ENCODE assay signal across 27 cellular contexts in the genomic region with DNA sequence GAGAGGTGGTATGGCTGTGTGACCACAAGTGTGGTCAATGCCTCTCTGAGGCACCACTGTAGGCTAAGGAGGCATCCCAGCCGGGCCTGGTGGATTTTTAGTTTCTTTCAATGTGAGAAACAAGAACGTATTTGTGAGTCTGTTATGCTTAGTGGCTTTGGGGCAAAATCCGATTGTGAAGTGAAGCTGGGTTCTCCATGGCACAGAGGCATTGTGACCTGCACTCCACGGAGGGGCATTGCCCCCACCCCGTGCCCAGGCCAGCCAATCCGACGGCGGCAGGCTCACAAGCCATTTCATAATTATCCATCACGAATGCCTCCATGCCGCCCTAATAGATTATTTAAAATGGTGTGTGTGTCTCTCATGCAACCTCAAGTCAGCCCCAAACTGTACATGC.
"Had no signal": no experiment of that assay in that cellular context is flagged by ENCODE, and none has a peak within 500 bp of the region (broad histone marks: within the 10 kb centered on the region; RNA-seq: fewer than 3 reads in every experiment).

No MANE protein-coding gene starts in this region.

- H3K9me3 ChIP-seq: left ventricle myocardium inferior, neutrophil, psoas muscle, right atrium auricular region, right lobe of liver, stomach, suprapubic skin, thoracic aorta, tibial artery, upper lobe of right lung had no signal

- H3K36me3 Mint-ChIP-seq: naive thymus-derived CD8-positive, alpha-beta T cell; stimulated activated naive B cell treated with anti-CD40 and anti-IgM and Interleukin-4, amounts not matched to agents 10 μg/mL and 1 μg/mL and 100 μg/mL, for 72 hours had no signal

- H3K36me3 ChIP-seq: left ventricle myocardium inferior, neutrophil, right atrium auricular region, right lobe of liver, stomach, suprapubic skin, thoracic aorta, tibial artery, upper lobe of right lung had no signal

- H3K79me2 ChIP-seq: parathyroid adenoma had no signal

- ATAC-seq: left colon; naive thymus-derived CD8-positive, alpha-beta T cell; psoas muscle; right lobe of liver; stimulated activated naive B cell treated with anti-CD40 and anti-IgM and Interleukin-4, amounts not matched to agents 10 μg/mL and 1 μg/mL and 100 μg/mL, for 72 hours; stimulated activated naive CD8-positive, alpha-beta T cell treated with anti-CD3 and anti-CD28 coated beads, Interleukin-15, Interleukin-2, amounts not matched to agents 100 U/mL and 50 U/mL, for 24 hours; upper lobe of right lung had no signal

- DNase-seq: hypothalamus; kidney glomerular epithelial cell; left colon; left ventricle myocardium inferior; naive thymus-derived CD8-positive, alpha-beta T cell; occipital lobe; psoas muscle; right lobe of liver; stimulated activated CD4-positive, alpha-beta T cell treated with anti-CD3 and anti-CD28 coated beads, Interleukin-12 subunit alpha, Interleukin-12 subunit beta, amount 100 ng/mL, for 4 hours; stimulated activated CD4-positive, alpha-beta T cell treated with anti-CD3 and anti-CD28 coated beads, Interleukin-15, amount 100 ng/mL, for 24 hours; stimulated activated CD4-positive, alpha-beta T cell treated with anti-CD3 and anti-CD28 coated beads, Interleukin-2, amount 100 ng/mL, for 24 hours; stimulated activated CD4-positive, alpha-beta T cell treated with anti-CD3 and anti-CD28 coated beads, Interleukin-4, amount 100 ng/mL, for 1 hour; stimulated activated naive B cell treated with anti-CD40 and anti-IgM and Interleukin-4, amounts not matched to agents 10 μg/mL and 1 μg/mL and 100 μg/mL, for 72 hours; stimulated activated naive CD8-positive, alpha-beta T cell treated with anti-CD3 and anti-CD28 coated beads, Interleukin-15, Interleukin-2, amounts not matched to agents 100 U/mL and 50 U/mL, for 24 hours; stomach; tibial artery; trophoblast cell; upper lobe of right lung had no signal

- H3K4me1 ChIP-seq: left ventricle myocardium inferior, parathyroid adenoma, psoas muscle, right atrium auricular region, right lobe of liver, stomach, suprapubic skin, tibial artery, upper lobe of right lung had no signal

- H3K9ac ChIP-seq: parathyroid adenoma had no signal

- H3K27me3 Mint-ChIP-seq: stimulated activated naive B cell treated with anti-CD40 and anti-IgM and Interleukin-4, amounts not matched to agents 10 μg/mL and 1 μg/mL and 100 μg/mL, for 72 hours had no signal

- H3K9me3 Mint-ChIP-seq: naive thymus-derived CD8-positive, alpha-beta T cell; neural crest cell had no signal

- H3K4me3 Mint-ChIP-seq: naive thymus-derived CD8-positive, alpha-beta T cell; nephron; neural crest cell; stimulated activated naive B cell treated with anti-CD40 and anti-IgM and Interleukin-4, amounts not matched to agents 10 μg/mL and 1 μg/mL and 100 μg/mL, for 72 hours had no signal

- H3K4me1 Mint-ChIP-seq: naive thymus-derived CD8-positive, alpha-beta T cell; nephron; stimulated activated naive B cell treated with anti-CD40 and anti-IgM and Interleukin-4, amounts not matched to agents 10 μg/mL and 1 μg/mL and 100 μg/mL, for 72 hours had no signal

- H3K4me3 ChIP-seq: left ventricle myocardium inferior, lung, psoas muscle, right atrium auricular region, right lobe of liver, skin epidermis, stomach, suprapubic skin, thoracic aorta, tibial artery, upper lobe of right lung had no signal

- H3K27me3 ChIP-seq: right atrium auricular region, stomach, tibial artery had no signal

- H3K27ac Mint-ChIP-seq: naive thymus-derived CD8-positive, alpha-beta T cell; nephron; stimulated activated naive B cell treated with anti-CD40 and anti-IgM and Interleukin-4, amounts not matched to agents 10 μg/mL and 1 μg/mL and 100 μg/mL, for 72 hours had no signal

- H3K27ac ChIP-seq: left ventricle myocardium inferior, neutrophil, parathyroid adenoma, psoas muscle, right atrium auricular region, right lobe of liver, skin epidermis, stomach, suprapubic skin, thoracic aorta, tibial artery, upper lobe of right lung had no signal
